13 cellular contexts compared by ENCODE assay signal in genomic region chr21:36236052-36236730, GRCh38.
"Had no signal": no experiment of that assay in that cellular context is flagged by ENCODE, and none has a peak within 500 bp of the region (broad histone marks: within the 10 kb centered on the region; RNA-seq: fewer than 3 reads in every experiment).

No MANE protein-coding gene starts in this region.

- H3K27me3 ChIP-seq: colonic mucosa, gastroesophageal sphincter, neural progenitor cell, tibial artery had no signal

- H3K27ac ChIP-seq: colonic mucosa, gastroesophageal sphincter, neural progenitor cell, parathyroid adenoma, tibial artery had no signal

- H3K27ac Mint-ChIP-seq: activated CD4-positive, alpha-beta memory T cell treated with anti-CD3 and anti-CD28 coated beads, Interleukin-2, amount 10 ng/mL, durations not matched to agents 7 days and 5 days; activated CD4-positive, alpha-beta T cell treated with anti-CD3 and anti-CD28 coated beads for 36 hours; activated naive CD8-positive, alpha-beta T cell treated with anti-CD3 and anti-CD28 coated beads, Interleukin-2, amount 50 U/mL, for 24 hours; mesothelial cell of epicardium; neural progenitor cell had no signal

- H3K36me3 ChIP-seq: neural progenitor cell had no signal

- H3K27me3 Mint-ChIP-seq: activated CD4-positive, alpha-beta memory T cell treated with anti-CD3 and anti-CD28 coated beads, Interleukin-2, amount 10 ng/mL, durations not matched to agents 7 days and 5 days; activated CD4-positive, alpha-beta T cell treated with anti-CD3 and anti-CD28 coated beads for 36 hours; activated naive CD8-positive, alpha-beta T cell treated with anti-CD3 and anti-CD28 coated beads, Interleukin-2, amount 50 U/mL, for 24 hours had no signal

- H2AFZ ChIP-seq: neural progenitor cell, parathyroid adenoma had no signal

- H3K4me1 ChIP-seq: colonic mucosa had no signal

- H3K4me3 Mint-ChIP-seq: activated CD4-positive, alpha-beta memory T cell treated with anti-CD3 and anti-CD28 coated beads, Interleukin-2, amount 10 ng/mL, durations not matched to agents 7 days and 5 days; activated CD4-positive, alpha-beta T cell treated with anti-CD3 and anti-CD28 coated beads for 36 hours; activated naive CD8-positive, alpha-beta T cell treated with anti-CD3 and anti-CD28 coated beads, Interleukin-2, amount 50 U/mL, for 24 hours; mesothelial cell of epicardium; neural progenitor cell had no signal

- H3K4me1 Mint-ChIP-seq: mesothelial cell of epicardium had no signal

- ATAC-seq: activated CD4-positive, alpha-beta T cell treated with anti-CD3 and anti-CD28 coated beads for 36 hours; activated naive CD8-positive, alpha-beta T cell treated with anti-CD3 and anti-CD28 coated beads, Interleukin-2, amount 50 U/mL, for 24 hours; gastroesophageal sphincter had no signal

- DNase-seq: activated CD4-positive, alpha-beta memory T cell treated with anti-CD3 and anti-CD28 coated beads, Interleukin-2, amount 10 ng/mL, durations not matched to agents 7 days and 5 days; activated CD4-positive, alpha-beta T cell treated with anti-CD3 and anti-CD28 coated beads for 36 hours; activated naive CD4-positive, alpha-beta T cell treated with Interleukin-2 at 50 U/mL for 16 hours; activated naive CD8-positive, alpha-beta T cell treated with anti-CD3 and anti-CD28 coated beads, Interleukin-2, amount 50 U/mL, for 24 hours; colonic mucosa; effector CD8-positive, alpha-beta T cell; stimulated activated CD4-positive, alpha-beta T cell treated with anti-CD3 and anti-CD28 coated beads, Interleukin-4, amount 100 ng/mL, for 4 hours; SW 1271; tibial artery had no signal

- H3K4me3 ChIP-seq: colonic mucosa, gastroesophageal sphincter, neural progenitor cell, tibial artery had no signal

- H3K9me3 ChIP-seq: colonic mucosa, gastroesophageal sphincter, tibial artery had no signal

- H3K4me2 ChIP-seq: neural progenitor cell had no signal

- H3K9ac ChIP-seq: neural progenitor cell, parathyroid adenoma had no signal

- H3K9me3 Mint-ChIP-seq: activated CD4-positive, alpha-beta memory T cell treated with anti-CD3 and anti-CD28 coated beads, Interleukin-2, amount 10 ng/mL, durations not matched to agents 7 days and 5 days; activated naive CD8-positive, alpha-beta T cell treated with anti-CD3 and anti-CD28 coated beads, Interleukin-2, amount 50 U/mL, for 24 hours; mesothelial cell of epicardium; neural progenitor cell had no signal

- H3K79me2 ChIP-seq: parathyroid adenoma had no signal
